In genomic region chr20:54122681-54123586, GRCh38 we compare ENCODE assay signal across 1 cellular context.
TF ChIP-seq lines count a peak whose summit lies in the region.

No MANE protein-coding gene starts in this region.

TF ChIP-seq in SK-N-SH treated with all-trans-retinoic acid at 6 μM for 48 hours, 23 proteins besides CTCF, POLR2A, EP300 and RAD21 (continued from another document):
- no peak for TF ChIP-seq CSRNP3 (CRISPR knock-in tag; IDR thresholded peaks at IDR 0.05)
- no peak for TF ChIP-seq CREB5 (CRISPR knock-in tag; IDR thresholded peaks at IDR 0.05; ENCODE audit: low read depth)
- TF ChIP-seq BACH2 (CRISPR knock-in tag; IDR thresholded peaks at IDR 0.05; ENCODE audit: borderline replicate concordance): no peak
- no peak for TF ChIP-seq TCF4 (CRISPR knock-in tag; IDR thresholded peaks at IDR 0.05; ENCODE audit: borderline replicate concordance)
- TF ChIP-seq CSDC2 (CRISPR knock-in tag; IDR thresholded peaks at IDR 0.05): no peak
- TF ChIP-seq PATZ1 (CRISPR knock-in tag; IDR thresholded peaks at IDR 0.05; ENCODE audit: borderline replicate concordance): no peak
- TF ChIP-seq ESRRG (CRISPR knock-in tag; IDR thresholded peaks at IDR 0.05): no peak
- no peak for TF ChIP-seq ZFP3 (CRISPR knock-in tag; IDR thresholded peaks at IDR 0.05)
- TF ChIP-seq ARNTL (CRISPR knock-in tag; IDR thresholded peaks at IDR 0.05; ENCODE audit: borderline replicate concordance, low read depth): no peak
- no peak for TF ChIP-seq TOX (CRISPR knock-in tag; IDR thresholded peaks at IDR 0.05; ENCODE audit: borderline replicate concordance)
- no peak for TF ChIP-seq ZC3H10 (CRISPR knock-in tag; IDR thresholded peaks at IDR 0.05)
- TF ChIP-seq OSR1 (CRISPR knock-in tag; IDR thresholded peaks at IDR 0.05): no peak
TF ChIP-seq in SK-N-SH treated with all-trans-retinoic acid at 6 μM for 48 hours: peak in this region for 0.
